In the genomic region with DNA sequence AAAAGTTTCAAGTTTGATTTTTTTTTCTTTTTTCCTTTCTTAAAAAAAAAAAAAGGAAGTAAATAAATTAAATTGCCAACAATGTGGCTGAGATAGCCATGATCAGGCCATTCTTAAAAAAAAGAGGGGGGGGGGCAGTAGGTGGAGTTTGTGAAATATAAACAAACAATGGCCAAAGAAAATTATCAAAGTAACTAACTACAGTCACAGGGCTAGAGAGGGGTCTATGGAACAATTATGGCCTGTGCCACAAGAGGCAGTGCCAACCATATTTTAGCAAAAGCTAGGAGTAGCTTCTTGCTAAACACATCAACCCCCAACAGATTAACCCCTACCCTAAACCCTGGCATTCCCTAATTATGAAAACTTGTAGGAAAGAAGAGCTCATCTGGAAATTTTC, we compare ENCODE assay signal across 13 cellular contexts. TPM values are rescaled to one million over a fixed set of nuclear protein-coding genes. Genes with fewer than 3 reads are reported as not detected.
A peak's percentile ranks its signal among the peaks of the same experiment; 100 is the strongest.
DNase-seq lines count a peak whose midpoint lies in the region; ATAC-seq, FAIRE-seq and TF ChIP-seq lines count a peak whose summit lies in the region.
"Had no signal": no experiment of that assay in that cellular context is flagged by ENCODE, and none has a peak within 500 bp of the region (broad histone marks: within the 10 kb centered on the region; RNA-seq: fewer than 3 reads in every experiment).

No MANE protein-coding gene starts in this region.

- no TSS peak for BruUV-seq in PC-3 (replicated peaks; lab: Mats Ljungman, UMichigan)

- H3K9me2 ChIP-seq in PC-3 (replicated peaks; ENCODE audit: low read length), result no peaks in the 10 kb centered on the region

- POLR2A ChIA-PET in A549 (lab: Yijun Ruan, JAX), result interaction anchor here (0.7 to 3.4 kb wide), 2 partner anchors 16 to 231 kb away, joined by 4 to 34 read pairs; partner anchors contain the start of gene RNF41
- POLR2A ChIA-PET in PC-3 (lab: Charles Lee; ENCODE audit: unreplicated experiment), result no interaction called here

- no peaks in the 10 kb centered on the region for H3K79me2 ChIP-seq in PC-3 (ENCODE audit: low read length)
- H3K79me2 ChIP-seq: parathyroid adenoma had no signal

- peak; percentile 69 to 72; a peak in 5 of 6 replicates for ATAC-seq in A549
- ATAC-seq in PC-3, result peak; percentile 34; the same call in 1 of the 2 replicates
- no peak for ATAC-seq in GM18498 (IDR thresholded peaks at IDR 0.05; ENCODE audit: unreplicated experiment)
- no peak for ATAC-seq in GM18870 (IDR thresholded peaks at IDR 0.05; ENCODE audit: unreplicated experiment)

- no peaks in the 10 kb centered on the region for H4K20me1 ChIP-seq in PC-3 (ENCODE audit: low read length)

- TF ChIP-seq POLR2A in A549 (IDR thresholded peaks at IDR 0.05; ENCODE audit: low read length) (no peak), erythroblast (IDR thresholded peaks at IDR 0.05; ENCODE audit: low read length) (no peak)

- no peaks in the 10 kb centered on the region for H3K9me3 ChIP-seq in A549
- no peaks in the 10 kb centered on the region for H3K9me3 ChIP-seq in PC-3 (ENCODE audit: low read length)

- TF ChIP-seq CTCF in A549 (IDR thresholded peaks at IDR 0.05) (no peak), PC-3 (conservative IDR thresholded peaks at IDR 0.05; ENCODE audit: low read depth, low read length) (0 out of 2 replicates have a peak, but pooled peaks have one; percentile 19)

- intact Hi-C loops in PC-3 (cut with micrococcal nuclease), result no loop called here

- H3K4me1 ChIP-seq in A549 (no peaks in the 10 kb centered on the region), PC-3 (ENCODE audit: insufficient read depth, low read length) (no peaks in the 10 kb centered on the region)
- H3K4me1 ChIP-seq: parathyroid adenoma had no signal

- H2AFZ ChIP-seq in PC-3 (ENCODE audit: low read length), result no peak overlapping the region
- H2AFZ ChIP-seq: parathyroid adenoma had no signal

- no peak for FAIRE-seq in A549 (lab: Jason Lieb, UNC)

- no peaks in the 10 kb centered on the region for H3K27me3 ChIP-seq in PC-3 (ENCODE audit: low read length)

- no peak for TF ChIP-seq EP300 in A549 (IDR thresholded peaks at IDR 0.05)

- H3K9ac ChIP-seq in PC-3 (ENCODE audit: low read length), result no peak overlapping the region
- H3K9ac ChIP-seq: parathyroid adenoma had no signal

- H3K36me3 ChIP-seq in PC-3 (ENCODE audit: low read depth, low read length), result peaks cover 27% of the 10 kb centered on the region

- no peak overlapping the region for H3K4me3 ChIP-seq in A549
- H3K4me3 ChIP-seq in PC-3 (ENCODE audit: low read length), result no peak overlapping the region
- H3K4me3 ChIP-seq: smooth muscle cell had no signal

- TF ChIP-seq RAD21 in A549 (conservative IDR thresholded peaks at IDR 0.05 in 1 of 2, IDR thresholded peaks at IDR 0.05 in 1 of 2), result no peak; a peak in 1 of 5 replicates

- CTCF ChIA-PET in A549 (lab: Yijun Ruan, JAX), result interaction anchor here (0.8 to 6.1 kb wide), 14 partner anchors 9 to 263 kb away, joined by 3 to 77 read pairs (median 6); partner anchors contain the start of genes ANKRD52, RNF41, SMARCC2 and SPRYD4
- CTCF ChIA-PET in PC-3 (lab: Charles Lee), result interaction anchor here (1.1 to 1.2 kb wide), 2 partner anchors 8 to 16 kb away, joined by 4 to 6 read pairs; partner anchors contain the start of gene RNF41

- H3K27ac ChIP-seq in A549 (no peak overlapping the region), PC-3 (ENCODE audit: low read length) (no peak overlapping the region)
- H3K27ac ChIP-seq: epithelial cell of prostate, parathyroid adenoma had no signal

- peak in 1 of 2 experiments; percentile 29 for DNase-seq in A549 (ENCODE audit: low read depth in 1 of 2, low spot score in 1 of 2)
- DNase-seq in DMS114 treated with DMSO at 0.1 percent for 48 hours (lab: John Stamatoyannopoulos, UW; ENCODE audit: unreplicated experiment), result peak; percentile 21
- no peak for DNase-seq in PC-3
- DNase-seq in erythroblast (lab: John Stamatoyannopoulos, UW), result peak; percentile 13 to 14
- no peak for DNase-seq in LoVo (ENCODE audit: low spot score)
- no peak for DNase-seq in NK-92 treated with Interleukin-12 subunit alpha and Interleukin-12 subunit beta, amount 100 ng/mL, for 24 hours (lab: John Stamatoyannopoulos, UW)
- DNase-seq: activated T-cell treated with anti-CD3 and anti-CD28 coated beads, Interleukin-2, amount 50 U/mL, for 1 hour had no signal

- H3F3A ChIP-seq in PC-3 (ENCODE audit: low read length, unreplicated experiment), result no peaks in the 10 kb centered on the region

- H3K4me2 ChIP-seq in A549 (no peak overlapping the region), PC-3 (ENCODE audit: low read length) (no peak overlapping the region)
- H3K4me2 ChIP-seq: smooth muscle cell had no signal

TF ChIP-seq in A549, 52 proteins besides CTCF, POLR2A, EP300 and RAD21:
- TF ChIP-seq ZFP36 (IDR thresholded peaks at IDR 0.05; ENCODE audit: borderline replicate concordance, partially characterized antibody), result no peak
- no peak for TF ChIP-seq BHLHE40 (IDR thresholded peaks at IDR 0.05; ENCODE audit: low read depth, low read length)
- TF ChIP-seq EHMT2 (IDR thresholded peaks at IDR 0.05; ENCODE audit: low read depth), result no peak
- no peak for TF ChIP-seq SREBF2 (IDR thresholded peaks at IDR 0.05)
- no peak for TF ChIP-seq ZNF302 (CRISPR knock-in tag; IDR thresholded peaks at IDR 0.05)
TF ChIP-seq in A549: peak in this region for 0.

RNA-seq across cellular contexts. Expression of gene SMARCC2, which starts 16.2 kb away (rescaled TPM):
- polyA plus RNA-seq in A549 (2011; rRNA removed), result 83.9 and 109 TPM in 2 replicates
- 38.0 and 45.4 TPM in 2 replicates for polyA plus RNA-seq in A549 (2012; cell fraction: cytosol; rRNA removed)
- 95.2 and 106 TPM in 2 replicates for polyA plus RNA-seq in A549 (2012; cell fraction: nucleus; rRNA removed)
- polyA plus RNA-seq in A549 (2017; fragmentation: RNase III; extraction: RNeasy Plus Mini Kit Qiagen cat#74134 plus additional on column Dnase treatment), result 48.9 to 57.1 TPM (median 51.9 TPM) in 3 replicates
- 107 and 130 TPM in 2 replicates for polyA minus RNA-seq in A549 (2011; rRNA and poly(A)+ RNA removed)
- total RNA-seq in PC-3 (2014; rRNA removed), result 38.4 and 39.4 TPM in 2 replicates

RNA-seq across cellular contexts. Expression of gene RNF41, which starts 16.3 kb away (rescaled TPM):
- polyA plus RNA-seq in A549 (2011; rRNA removed) (47.8 and 65.1 TPM in 2 replicates), A549 (2017; fragmentation: RNase III; extraction: RNeasy Plus Mini Kit Qiagen cat#74134 plus additional on column Dnase treatment) (20.2 to 21.7 TPM (median 20.7 TPM) in 3 replicates)
- 53.7 and 59.6 TPM in 2 replicates for polyA plus RNA-seq in A549 (2012; cell fraction: cytosol; rRNA removed)
- polyA plus RNA-seq in A549 (2012; cell fraction: nucleus; rRNA removed), result 32.1 and 44.8 TPM in 2 replicates
- polyA minus RNA-seq in A549 (2011; rRNA and poly(A)+ RNA removed), result 168 and 180 TPM in 2 replicates
- 43.9 and 52.1 TPM in 2 replicates for total RNA-seq in PC-3 (2014; rRNA removed)

RNA-seq across cellular contexts. Expression of gene NABP2, which starts 18.7 kb away (rescaled TPM):
- polyA plus RNA-seq in A549 (2011; rRNA removed), result 86.1 and 86.7 TPM in 2 replicates
- polyA plus RNA-seq in A549 (2012; cell fraction: cytosol; rRNA removed), result 96.7 and 97.4 TPM in 2 replicates
- 21.4 and 27.6 TPM in 2 replicates for polyA plus RNA-seq in A549 (2012; cell fraction: nucleus; rRNA removed)
- polyA plus RNA-seq in A549 (2017; fragmentation: RNase III; extraction: RNeasy Plus Mini Kit Qiagen cat#74134 plus additional on column Dnase treatment), result 64.1 to 69.6 TPM (median 65.2 TPM) in 3 replicates
- polyA minus RNA-seq in A549 (2011; rRNA and poly(A)+ RNA removed), result 31.6 and 42.1 TPM in 2 replicates
- 91.6 and 98.6 TPM in 2 replicates for total RNA-seq in PC-3 (2014; rRNA removed)

RNA-seq across cellular contexts. Expression of gene SLC39A5, which starts 24.4 kb away (rescaled TPM):
- polyA plus RNA-seq in A549 (2011; rRNA removed) (0.42 TPM in 1 of 2 replicates, not detected in the other), A549 (2017; fragmentation: RNase III; extraction: RNeasy Plus Mini Kit Qiagen cat#74134 plus additional on column Dnase treatment) (0.09 to 0.23 TPM in 2 of 3 replicates, not detected in the other)
- 0.17 and 0.21 TPM in 2 replicates for polyA plus RNA-seq in A549 (2012; cell fraction: cytosol; rRNA removed)
- 0.70 and 0.78 TPM in 2 replicates for polyA plus RNA-seq in A549 (2012; cell fraction: nucleus; rRNA removed)
- 1.2 TPM in 1 of 2 replicates, not detected in the other for polyA minus RNA-seq in A549 (2011; rRNA and poly(A)+ RNA removed)
- total RNA-seq in PC-3 (2014; rRNA removed), result 0.18 TPM in 1 of 2 replicates, not detected in the other
- polyA plus RNA-seq: BJ, smooth muscle cell had no signal

RNA-seq across cellular contexts. Expression of gene MYL6, which starts 47.3 kb away (rescaled TPM):
- polyA plus RNA-seq in A549 (2011; rRNA removed) (2,280 and 2,307 TPM in 2 replicates), A549 (2017; fragmentation: RNase III; extraction: RNeasy Plus Mini Kit Qiagen cat#74134 plus additional on column Dnase treatment) (3,268 to 3,485 TPM (median 3,270 TPM) in 3 replicates)
- polyA plus RNA-seq in A549 (2012; cell fraction: cytosol; rRNA removed), result 3,071 and 4,505 TPM in 2 replicates
- polyA plus RNA-seq in A549 (2012; cell fraction: nucleus; rRNA removed), result 1,396 and 2,143 TPM in 2 replicates
- 519 and 631 TPM in 2 replicates for polyA minus RNA-seq in A549 (2011; rRNA and poly(A)+ RNA removed)
- total RNA-seq in PC-3 (2014; rRNA removed), result 1,385 and 1,597 TPM in 2 replicates

Comparison
In these comparisons a context has a peak if more than half of its experiments do, and no peak if none do; other contexts are left out.
1. ATAC-seq: peak in A549 (2 of 2) and PC-3 (single experiment); none in GM18498 (single experiment) and GM18870 (single experiment).
2. DNase-seq: peak in DMS114 treated with DMSO at 0.1 percent for 48 hours (single experiment) and erythroblast (2 of 2); none in PC-3 (single experiment), LoVo (single experiment) and NK-92 treated with Interleukin-12 subunit alpha and Interleukin-12 subunit beta, amount 100 ng/mL, for 24 hours (single experiment).